ENCODE assay signal across 16 cellular contexts in the genomic region with DNA sequence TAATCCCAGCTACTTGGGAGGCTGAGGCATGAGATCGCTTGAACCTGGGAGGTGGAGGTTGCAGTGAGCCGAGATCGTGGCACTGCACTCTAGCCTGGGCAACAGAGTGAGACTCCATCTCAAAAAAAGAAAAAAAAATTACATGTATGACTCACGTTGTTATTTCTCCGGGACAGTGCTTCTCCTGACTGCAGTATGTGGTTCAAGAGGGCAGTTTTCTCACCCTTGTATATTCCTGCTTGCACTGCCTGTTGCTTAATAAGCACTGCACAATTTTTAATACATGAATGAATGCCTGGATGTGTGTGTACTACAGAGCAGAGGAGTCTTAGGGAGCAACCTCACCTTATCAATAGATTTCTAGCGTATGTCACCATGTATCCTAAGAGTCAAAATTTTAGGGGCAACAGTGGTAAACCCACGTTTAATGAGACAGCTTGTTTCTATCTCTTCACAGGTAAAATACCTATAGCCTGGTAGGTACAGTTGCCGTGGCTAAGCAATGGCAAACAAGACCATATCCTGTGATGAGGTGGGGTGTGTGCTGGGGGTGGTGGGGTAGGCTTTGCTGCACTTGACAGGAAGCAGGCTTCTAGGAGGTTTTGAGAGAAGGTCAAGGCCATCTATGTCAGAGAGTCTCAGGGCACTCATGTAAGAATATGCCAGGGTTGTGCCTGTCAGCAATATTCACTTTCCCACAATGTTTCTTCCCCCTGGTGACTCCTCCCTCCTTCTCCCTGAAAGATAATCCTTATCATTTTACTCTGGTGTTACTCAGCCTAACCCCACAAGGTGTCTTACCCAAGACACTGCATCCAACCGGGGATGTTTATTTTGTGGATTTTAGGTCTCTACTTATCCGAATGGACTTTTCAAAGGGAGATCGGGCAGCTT. TPM values are rescaled to one million over a fixed set of nuclear protein-coding genes. Genes with fewer than 3 reads are reported as not detected.
A peak's percentile ranks its signal among the peaks of the same experiment; 100 is the strongest.
DNase-seq lines count a peak whose midpoint lies in the region; ATAC-seq and TF ChIP-seq lines count a peak whose summit lies in the region.
"Had no signal": no experiment of that assay in that cellular context is flagged by ENCODE, and none has a peak within 500 bp of the region (broad histone marks: within the 10 kb centered on the region; RNA-seq: fewer than 3 reads in every experiment).

No MANE protein-coding gene starts in this region.

- no peaks in the 10 kb centered on the region for H3K9me2 ChIP-seq in Loucy (replicated peaks; ENCODE audit: low read depth, low read length)

- no peak overlapping the region for H3K4me3 Mint-ChIP-seq in natural killer cell
- H3K4me3 Mint-ChIP-seq: CD8-positive, alpha-beta memory T cell; central memory CD8-positive, alpha-beta T cell; neural crest cell had no signal

- peaks cover 12% of the 10 kb centered on the region for H3K4me1 ChIP-seq in Loucy (ENCODE audit: insufficient read depth, low read length, poor library complexity, severe bottlenecking)

- peak overlapping the region; percentile 37 for H3K4me2 ChIP-seq in Loucy (ENCODE audit: low read depth, low read length, poor library complexity, severe bottlenecking)

- H3K36me3 ChIP-seq in Loucy (ENCODE audit: insufficient read depth, low read length), result no peaks in the 10 kb centered on the region
- no peaks in the 10 kb centered on the region for H3K36me3 ChIP-seq in MG63

- no peak overlapping the region for H3K9ac ChIP-seq in Loucy (ENCODE audit: low read depth, low read length, poor library complexity, severe bottlenecking)

- H3K9me3 Mint-ChIP-seq in natural killer cell, result no peaks in the 10 kb centered on the region
- H3K9me3 Mint-ChIP-seq: CD8-positive, alpha-beta memory T cell; central memory CD8-positive, alpha-beta T cell; neural crest cell had no signal

- no peaks in the 10 kb centered on the region for H3F3A ChIP-seq in Loucy (ENCODE audit: low read depth)

- H3K27ac Mint-ChIP-seq in natural killer cell, result peak overlapping the region; percentile 59 to 77

- peak; percentile 7 for DNase-seq in ELR (ENCODE audit: low read depth)
- DNase-seq in amniotic epithelial cell (ENCODE audit: low read depth), result peak; percentile 40
- no peak for DNase-seq in natural killer cell
- no peak for DNase-seq in AML-193 (lab: John Stamatoyannopoulos, UW)
- DNase-seq in MG63, result no peak
- no peak for DNase-seq in activated CD4-positive, alpha-beta T cell treated with anti-CD3 and anti-CD28 coated beads, Interleukin-2, amount 50 U/mL, for 48 hours
- DNase-seq: activated effector memory CD4-positive, alpha-beta T cell treated with Interleukin-2 at 50 U/mL for 16 hours; CD8-positive, alpha-beta memory T cell; GF-D8; HCEC 1CT; hypothalamus; substantia nigra had no signal

- H3K4me3 ChIP-seq in Loucy (ENCODE audit: low read length, poor library complexity, severe bottlenecking) (no peak overlapping the region), MG63 (no peak overlapping the region)

- H3K27me3 ChIP-seq in Loucy (ENCODE audit: insufficient read depth, low read length, poor library complexity, severe bottlenecking) (no peaks in the 10 kb centered on the region), MG63 (no peaks in the 10 kb centered on the region)

- H4K20me1 ChIP-seq in Loucy (ENCODE audit: insufficient read depth, low read length, poor library complexity, severe bottlenecking), result no peaks in the 10 kb centered on the region

- H3K4me1 Mint-ChIP-seq in natural killer cell, result peaks cover 23% of the 10 kb centered on the region in 2 donors
- H3K4me1 Mint-ChIP-seq: central memory CD8-positive, alpha-beta T cell had no signal

- peak; percentile 30 to 59 (median 54) for ATAC-seq in natural killer cell
- ATAC-seq in GM19023 (IDR thresholded peaks at IDR 0.05; ENCODE audit: unreplicated experiment), result no peak

- H3K9me3 ChIP-seq in Loucy (ENCODE audit: insufficient read depth, low read depth, low read length), result no peaks in the 10 kb centered on the region
- no peaks in the 10 kb centered on the region for H3K9me3 ChIP-seq in MG63

- no peaks in the 10 kb centered on the region for H3K27me3 Mint-ChIP-seq in natural killer cell (ENCODE audit: low read depth in 2 of 2)

- TF ChIP-seq CTCF in Loucy (conservative IDR thresholded peaks at IDR 0.05; ENCODE audit: low read length) (no peak), natural killer cell (IDR thresholded peaks at IDR 0.05) (no peak)

- H3K79me2 ChIP-seq in Loucy (ENCODE audit: insufficient read depth, low read length), result no peaks in the 10 kb centered on the region

- no peaks in the 10 kb centered on the region for H3K36me3 Mint-ChIP-seq in natural killer cell

- intact Hi-C loops in natural killer cell (cut with micrococcal nuclease), result loop anchor here (2.0 kb wide), 1 partner anchor 24 kb away; no protein-coding TSS in a partner anchor

- peak overlapping the region; percentile 61 for H2AFZ ChIP-seq in Loucy (ENCODE audit: low read length)

RNA-seq across cellular contexts. Expression of gene MEX3C, which starts 36.9 kb away (rescaled TPM):
- total RNA-seq in natural killer cell, result 100 to 1,000 TPM; 189 to 205 (median 202) TPM
- 18.2 and 25.7 TPM in 2 replicates for total RNA-seq in MG63 (2014; rRNA removed; shearing (Covaris generic); ENCODE audit: low replicate concordance)

Comparison
In these comparisons a context has a peak if more than half of its experiments do, and no peak if none do; other contexts are left out.
1. DNase-seq: peak in ELR (single experiment) and amniotic epithelial cell (single experiment); none in natural killer cell (single experiment), AML-193 (0 of 2), MG63 (single experiment) and activated CD4-positive, alpha-beta T cell treated with anti-CD3 and anti-CD28 coated beads, Interleukin-2, amount 50 U/mL, for 48 hours (0 of 2).